Comparison of ENCODE assay signal across 17 cellular contexts in genomic region chr17:74690409-74690825, GRCh38. TPM values are rescaled to one million over a fixed set of nuclear protein-coding genes. Genes with fewer than 3 reads are reported as not detected.
A peak's percentile ranks its signal among the peaks of the same experiment; 100 is the strongest.
DNase-seq lines count a peak whose midpoint lies in the region; ATAC-seq, FAIRE-seq and TF ChIP-seq lines count a peak whose summit lies in the region.
"Had no signal": no experiment of that assay in that cellular context is flagged by ENCODE, and none has a peak within 500 bp of the region (broad histone marks: within the 10 kb centered on the region; RNA-seq: fewer than 3 reads in every experiment).

No MANE protein-coding gene starts in this region.

- no peak overlapping the region for H3K4me3 Mint-ChIP-seq in CD14-positive monocyte
- H3K4me3 Mint-ChIP-seq in dendritic cell treated with granulocyte-macrophage colony-stimulating factor and Interleukin-4, amounts not matched to agents 40 ng/mL and 50 ng/mL, for 4 days, result no peak overlapping the region
- no peak overlapping the region for H3K4me3 Mint-ChIP-seq in natural killer cell treated with Interleukin-12 subunit alpha and Interleukin-12 subunit beta and Interleukin-15 and Interleukin-18, amount 100 ng/mL, for 72 hours
- H3K4me3 Mint-ChIP-seq: activated CD4-positive, alpha-beta T cell treated with anti-CD3 and anti-CD28 coated beads, Interleukin-2, amount 10 ng/mL, durations not matched to agents 24 days and 14 days; memory B cell had no signal

- peaks cover 0 to 2% (median 0%) of the 10 kb centered on the region in 3 donors for H3K27me3 Mint-ChIP-seq in CD14-positive monocyte (ENCODE audit: low read depth in 3 of 3)
- H3K27me3 Mint-ChIP-seq in dendritic cell treated with granulocyte-macrophage colony-stimulating factor and Interleukin-4, amounts not matched to agents 40 ng/mL and 50 ng/mL, for 4 days, result peaks cover 9% of the 10 kb centered on the region
- H3K27me3 Mint-ChIP-seq in natural killer cell treated with Interleukin-12 subunit alpha and Interleukin-12 subunit beta and Interleukin-15 and Interleukin-18, amount 100 ng/mL, for 72 hours, result peaks cover 3 to 9% of the 10 kb centered on the region in 2 donors

- no peak overlapping the region for H3K27ac ChIP-seq in foreskin keratinocyte
- H3K27ac ChIP-seq: BLaER1 had no signal

- H3K4me1 ChIP-seq in foreskin keratinocyte, result no peaks in the 10 kb centered on the region

- H3K27me3 ChIP-seq in foreskin keratinocyte, result peaks cover 19% of the 10 kb centered on the region
- H3K27me3 ChIP-seq: BLaER1 had no signal

- DNase-seq in CD14-positive monocyte (ENCODE audit: low spot score) (peak; percentile 92), NB4 (ENCODE audit: low read depth) (peak; percentile 96), NCI-H1417 (lab: John Stamatoyannopoulos, UW) (no peak), RCC 7860 (ENCODE audit: low spot score) (no peak), foreskin keratinocyte (no peak), putamen (ENCODE audit: low spot score) (no peak)
- no peak for DNase-seq in natural killer cell treated with Interleukin-12 subunit alpha and Interleukin-12 subunit beta and Interleukin-15 and Interleukin-18, amount 100 ng/mL, for 72 hours (ENCODE audit: low spot score)
- DNase-seq: activated CD4-positive, alpha-beta T cell treated with anti-CD3 and anti-CD28 coated beads, Interleukin-2, amount 10 ng/mL, durations not matched to agents 24 days and 14 days; H7; hippocampal formation; NCI-H1436; NCI-H748 treated with DMSO at 0.1 percent for 48 hours; posterior cingulate gyrus; SW 1271 had no signal

- no peak for FAIRE-seq in RCC 7860 (lab: Jason Lieb, UNC)

- ATAC-seq in natural killer cell treated with Interleukin-12 subunit alpha and Interleukin-12 subunit beta and Interleukin-15 and Interleukin-18, amount 100 ng/mL, for 72 hours, result peak; percentile 85 to 91
- ATAC-seq in foreskin keratinocyte, result no peak

- TF ChIP-seq CTCF in CD14-positive monocyte (IDR thresholded peaks at IDR 0.05) (no peak), NB4 (IDR thresholded peaks at IDR 0.05; ENCODE audit: low read depth, low read length) (no peak), foreskin keratinocyte (conservative IDR thresholded peaks at IDR 0.05) (no peak)

- peaks cover 0 to 9% (median 3%) of the 10 kb centered on the region in 7 donors for H3K9me3 Mint-ChIP-seq in CD14-positive monocyte
- H3K9me3 Mint-ChIP-seq in dendritic cell treated with granulocyte-macrophage colony-stimulating factor and Interleukin-4, amounts not matched to agents 40 ng/mL and 50 ng/mL, for 4 days, result no peaks in the 10 kb centered on the region
- no peaks in the 10 kb centered on the region for H3K9me3 Mint-ChIP-seq in natural killer cell treated with Interleukin-12 subunit alpha and Interleukin-12 subunit beta and Interleukin-15 and Interleukin-18, amount 100 ng/mL, for 72 hours
- H3K9me3 Mint-ChIP-seq: memory B cell had no signal

- peaks cover 91% of the 10 kb centered on the region for H3K4me1 Mint-ChIP-seq in CD14-positive monocyte
- peaks cover 85% of the 10 kb centered on the region for H3K4me1 Mint-ChIP-seq in dendritic cell treated with granulocyte-macrophage colony-stimulating factor and Interleukin-4, amounts not matched to agents 40 ng/mL and 50 ng/mL, for 4 days (ENCODE audit: low read depth)
- H3K4me1 Mint-ChIP-seq in natural killer cell treated with Interleukin-12 subunit alpha and Interleukin-12 subunit beta and Interleukin-15 and Interleukin-18, amount 100 ng/mL, for 72 hours (ENCODE audit: low read depth in 2 of 2), result peaks cover 12 to 32% of the 10 kb centered on the region in 2 donors

- no peak for TF ChIP-seq POLR2A in NB4 (IDR thresholded peaks at IDR 0.05; ENCODE audit: extremely low read depth, insufficient read length)

- intact Hi-C loops in CD14-positive monocyte (cut with micrococcal nuclease), result loop anchor here in 1 of 2 donors (2.0 kb wide), 1 partner anchor 22 kb away; the partner anchor contains the start of gene CD300LF
- intact Hi-C loops in dendritic cell treated with granulocyte-macrophage colony-stimulating factor and Interleukin-4, amounts not matched to agents 40 ng/mL and 50 ng/mL, for 4 days (cut with micrococcal nuclease), result no loop called here

- no peak overlapping the region for H3K4me3 ChIP-seq in NB4 (ENCODE audit: low read depth, low read length)
- H3K4me3 ChIP-seq: BLaER1 had no signal

- H3K27ac Mint-ChIP-seq in CD14-positive monocyte, result peak overlapping the region; percentile 95 to 98 (median 97)
- H3K27ac Mint-ChIP-seq in dendritic cell treated with granulocyte-macrophage colony-stimulating factor and Interleukin-4, amounts not matched to agents 40 ng/mL and 50 ng/mL, for 4 days, result peak overlapping the region; percentile 88
- H3K27ac Mint-ChIP-seq in natural killer cell treated with Interleukin-12 subunit alpha and Interleukin-12 subunit beta and Interleukin-15 and Interleukin-18, amount 100 ng/mL, for 72 hours, result peak overlapping the region in 1 of 2 donors; percentile 39
- H3K27ac Mint-ChIP-seq: activated CD4-positive, alpha-beta T cell treated with anti-CD3 and anti-CD28 coated beads, Interleukin-2, amount 10 ng/mL, durations not matched to agents 24 days and 14 days; memory B cell had no signal

- H3K36me3 Mint-ChIP-seq in CD14-positive monocyte, result peaks cover 34 to 46% of the 10 kb centered on the region in 2 donors
- H3K36me3 Mint-ChIP-seq in dendritic cell treated with granulocyte-macrophage colony-stimulating factor and Interleukin-4, amounts not matched to agents 40 ng/mL and 50 ng/mL, for 4 days (ENCODE audit: low read depth), result peaks cover 28% of the 10 kb centered on the region
- H3K36me3 Mint-ChIP-seq in natural killer cell treated with Interleukin-12 subunit alpha and Interleukin-12 subunit beta and Interleukin-15 and Interleukin-18, amount 100 ng/mL, for 72 hours, result no peaks in the 10 kb centered on the region
- H3K36me3 Mint-ChIP-seq: memory B cell had no signal

RNA-seq across cellular contexts. Expression of gene CD300LF, which starts 22.3 kb away (rescaled TPM):
- polyA plus RNA-seq in CD14-positive monocyte, result 100 to 1,000 TPM; 112 to 175 TPM
- 1 to 10 TPM in 1 of 2 donors, not detected in 1; 2.2 TPM for total RNA-seq in natural killer cell treated with Interleukin-12 subunit alpha and Interleukin-12 subunit beta and Interleukin-15 and Interleukin-18, amount 100 ng/mL, for 72 hours
- not detected in 2 replicates for total RNA-seq in foreskin keratinocyte
- polyA plus RNA-seq in foreskin keratinocyte, result not detected in 2 replicates
- total RNA-seq: activated CD4-positive, alpha-beta T cell treated with anti-CD3 and anti-CD28 coated beads, Interleukin-2, amount 10 ng/mL, durations not matched to agents 24 days and 14 days; H7 had no signal

RNA-seq across cellular contexts. Expression of gene RAB37, which starts 46.6 kb away (rescaled TPM):
- 10 to 100 TPM; 26.8 to 40.9 TPM for polyA plus RNA-seq in CD14-positive monocyte
- 1 to 10 TPM; 1.3 to 3.3 TPM for total RNA-seq in natural killer cell treated with Interleukin-12 subunit alpha and Interleukin-12 subunit beta and Interleukin-15 and Interleukin-18, amount 100 ng/mL, for 72 hours
- total RNA-seq in foreskin keratinocyte, result not detected in 2 replicates
- polyA plus RNA-seq in foreskin keratinocyte, result not detected in 2 replicates

RNA-seq across cellular contexts. Expression of gene NHERF1, which starts 58.0 kb away (rescaled TPM):
- polyA plus RNA-seq in CD14-positive monocyte, result 100 to 1,000 TPM; 131 to 149 TPM
- 100 to 1,000 TPM; 159 to 187 TPM for total RNA-seq in natural killer cell treated with Interleukin-12 subunit alpha and Interleukin-12 subunit beta and Interleukin-15 and Interleukin-18, amount 100 ng/mL, for 72 hours
- total RNA-seq in foreskin keratinocyte, result 53.8 and 73.9 TPM in 2 replicates
- 67.8 and 95.0 TPM in 2 replicates for polyA plus RNA-seq in foreskin keratinocyte

Comparison
In these comparisons a context has a peak if more than half of its experiments do, and no peak if none do; other contexts are left out.
1. DNase-seq: peak in CD14-positive monocyte (single experiment) and NB4 (single experiment); none in natural killer cell treated with Interleukin-12 subunit alpha and Interleukin-12 subunit beta and Interleukin-15 and Interleukin-18, amount 100 ng/mL, for 72 hours (single experiment), NCI-H1417 (0 of 3), RCC 7860 (single experiment), foreskin keratinocyte (0 of 2) and putamen (single experiment).